In the genomic region with DNA sequence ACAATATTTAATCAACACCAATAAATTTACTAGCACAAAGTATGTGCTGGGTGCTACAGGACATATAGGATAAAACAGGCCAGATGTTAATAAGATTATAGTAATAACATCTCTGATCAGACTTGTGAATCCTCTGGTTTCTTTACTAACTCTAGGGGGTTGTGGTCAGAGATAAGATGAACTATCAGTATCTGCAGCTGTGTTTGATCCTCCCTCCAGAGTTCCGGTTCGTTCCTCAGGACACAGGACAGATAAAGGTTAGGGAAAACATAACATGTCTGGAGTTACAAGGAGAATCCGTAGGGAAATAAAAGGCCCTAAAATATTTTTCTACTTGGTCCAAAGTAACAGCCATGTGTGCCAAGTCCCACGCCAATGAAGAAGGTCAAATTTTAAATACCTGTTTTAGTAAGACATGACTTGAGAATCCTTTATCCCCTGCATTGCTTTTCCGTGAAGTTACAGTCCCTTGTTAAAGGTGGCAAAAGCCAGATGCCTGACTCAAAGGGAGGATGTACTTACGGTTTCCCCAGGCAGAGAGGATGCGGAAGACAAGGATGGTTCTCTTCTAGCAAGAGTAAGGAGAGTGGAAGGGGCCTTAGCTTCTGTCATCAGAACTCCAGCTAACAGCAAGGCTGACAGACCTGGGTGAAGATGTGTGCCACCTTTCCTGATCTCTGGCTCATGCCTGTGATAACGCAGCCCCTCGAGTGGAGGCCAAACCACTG, we compare ENCODE assay signal across 29 cellular contexts. TPM values are rescaled to one million over a fixed set of nuclear protein-coding genes. Genes with fewer than 3 reads are reported as not detected.
A peak's percentile ranks its signal among the peaks of the same experiment; 100 is the strongest.
DNase-seq lines count a peak whose midpoint lies in the region; ATAC-seq, FAIRE-seq and TF ChIP-seq lines count a peak whose summit lies in the region.
"Had no signal": no experiment of that assay in that cellular context is flagged by ENCODE, and none has a peak within 500 bp of the region (broad histone marks: within the 10 kb centered on the region; RNA-seq: fewer than 3 reads in every experiment).

No MANE protein-coding gene starts in this region.

- DNase-seq in A673 (ENCODE audit: low spot score) (no peak), HCT116 (ENCODE audit: low read depth, low spot score) (no peak), WTC11 (ENCODE audit: low spot score) (no peak), mesenchymal stem cell (no peak), NCI-H2171 (lab: John Stamatoyannopoulos, UW) (no peak), NCI-H510A treated with DMSO at 0.1 percent for 48 hours (lab: John Stamatoyannopoulos, UW) (no peak), GM12892 (ENCODE audit: insufficient read length) (no peak)
- DNase-seq: ACHN; activated CD4-positive, alpha-beta memory T cell treated with anti-CD3 and anti-CD28 coated beads, Interleukin-2, amount 10 ng/mL, durations not matched to agents 7 days and 5 days; activated CD4-positive, alpha-beta T cell treated with anti-CD3 and anti-CD28 coated beads for 1 hour; activated CD8-positive, alpha-beta memory T cell treated with anti-CD3 and anti-CD28 coated beads, Interleukin-2, amount 50 U/mL, for 4 hours; activated naive CD4-positive, alpha-beta T cell treated with anti-CD3 and anti-CD28 coated beads for 36 hours; DMS153; Karpas-422; NCI-H1436; NCI-H446; NCI-H774; right cardiac atrium; SJCRH30; stimulated activated CD4-positive, alpha-beta T cell treated with anti-CD3 and anti-CD28 coated beads, Interleukin-1b, Interleukin-23, amount 100 ng/mL, for 48 hours; T-cell had no signal

- intact Hi-C loops in A673 (cut with micrococcal nuclease; ENCODE audit: unreplicated experiment) (no loop called here), HCT116 (cut with micrococcal nuclease) (no loop called here)

- H3K4ac ChIP-seq in mesenchymal stem cell (ENCODE audit: low read depth in 1 of 2, low read length in 2 of 2) = no peak overlapping the region

- 84% methylated on average over 9 of the region's 9 CpGs for WGBS in mesenchymal stem cell

- H3K4me3 Mint-ChIP-seq in WTC11 = no peak overlapping the region
- H3K4me3 Mint-ChIP-seq: activated CD4-positive, alpha-beta memory T cell treated with anti-CD3 and anti-CD28 coated beads, Interleukin-2, amount 10 ng/mL, durations not matched to agents 7 days and 5 days; activated naive CD4-positive, alpha-beta T cell treated with anti-CD3 and anti-CD28 coated beads for 36 hours; B cell; brain; stimulated activated naive CD8-positive, alpha-beta T cell treated with anti-CD3 and anti-CD28 coated beads, Interleukin-15, Interleukin-2, amounts not matched to agents 100 ng/mL and 50 ng/mL, for 24 hours; T-cell had no signal

- H3K79me2 ChIP-seq in HCT116 (ENCODE audit: insufficient read depth, low read length) = peaks cover 5% of the 10 kb centered on the region

- no peak overlapping the region for H3K4me2 ChIP-seq in HCT116 (ENCODE audit: low read length)
- H3K4me2 ChIP-seq in mesenchymal stem cell (ENCODE audit: low read length, poor library complexity, severe bottlenecking) = no peak overlapping the region

- H3K27ac ChIP-seq in A673 (ENCODE audit: low read depth, low read length, poor library complexity, severe bottlenecking) = no peak overlapping the region
- H3K27ac ChIP-seq in HCT116 (ENCODE audit: low read depth, low read length) = no peak overlapping the region
- no peak overlapping the region for H3K27ac ChIP-seq in mesenchymal stem cell (ENCODE audit: low read length, poor library complexity, severe bottlenecking)
- H3K27ac ChIP-seq: SJCRH30, thoracic aorta had no signal

- no peak overlapping the region for H2BK120ac ChIP-seq in mesenchymal stem cell (ENCODE audit: low read depth, low read length)

- TF ChIP-seq POLR2A in HCT116 (IDR thresholded peaks at IDR 0.05; ENCODE audit: borderline replicate concordance, extremely low read depth, insufficient read depth, insufficient read length) (no peak), GM12892 (IDR thresholded peaks at IDR 0.05; ENCODE audit: low read depth, low read length) (no peak)

- FAIRE-seq in GM12892 (lab: Jason Lieb, UNC) = no peak
- FAIRE-seq: colon, H54, islet of Langerhans had no signal

- ATAC-seq in HCT116 (no peak), WTC11 (no peak)
- ATAC-seq: left lobe of liver, T-cell had no signal

- peak overlapping the region in 1 of 2 experiments; percentile 47 for H2BK12ac ChIP-seq in mesenchymal stem cell (ENCODE audit: low read length in 2 of 2)

- H3K9me2 ChIP-seq in HCT116 (ENCODE audit: insufficient read depth) = no peaks in the 10 kb centered on the region

- no peak overlapping the region for H3K18ac ChIP-seq in mesenchymal stem cell (ENCODE audit: low read depth in 1 of 2, low read length in 2 of 2)

- no peak overlapping the region for H3K9ac ChIP-seq in HCT116 (ENCODE audit: low read length)
- H3K9ac ChIP-seq in mesenchymal stem cell (ENCODE audit: low read length) = no peak overlapping the region

- TSS peak; percentile 4 for BruUV-seq in A673 (replicated peaks; lab: Mats Ljungman, UMichigan)
- BruUV-seq in HCT116 (replicated peaks; lab: Mats Ljungman, UMichigan) = TSS peak; percentile 10

- H3K36me3 Mint-ChIP-seq in WTC11 = peaks cover 11% of the 10 kb centered on the region

- H3K27ac Mint-ChIP-seq in WTC11 = peak overlapping the region; percentile 25; the same call in 1 of the 2 replicates
- H3K27ac Mint-ChIP-seq: activated CD4-positive, alpha-beta memory T cell treated with anti-CD3 and anti-CD28 coated beads, Interleukin-2, amount 10 ng/mL, durations not matched to agents 7 days and 5 days; activated naive CD4-positive, alpha-beta T cell treated with anti-CD3 and anti-CD28 coated beads for 36 hours; B cell; stimulated activated naive CD8-positive, alpha-beta T cell treated with anti-CD3 and anti-CD28 coated beads, Interleukin-15, Interleukin-2, amounts not matched to agents 100 ng/mL and 50 ng/mL, for 24 hours; T-cell had no signal

- H3K79me1 ChIP-seq in mesenchymal stem cell (replicated peaks; ENCODE audit: low read length, poor library complexity, severe bottlenecking) = peaks cover 26% of the 10 kb centered on the region

- TF ChIP-seq RAD21 in HCT116 (IDR thresholded peaks at IDR 0.05; ENCODE audit: low read depth) = no peak

- no peaks in the 10 kb centered on the region for H4K20me1 ChIP-seq in HCT116 (ENCODE audit: insufficient read depth)

- no peak overlapping the region for H2BK5ac ChIP-seq in mesenchymal stem cell (ENCODE audit: low read depth, low read length, poor library complexity, severe bottlenecking)

- CTCF ChIA-PET in A673 (lab: Charles Lee) = no interaction called here
- CTCF ChIA-PET in HCT116 (lab: Charles Lee) = no interaction called here
- CTCF ChIA-PET in WTC11 (lab: Charles Lee) = no interaction called here

- H3K9me3 ChIP-seq in A673 (ENCODE audit: low read depth, low read length, poor library complexity, severe bottlenecking) (peaks cover 2% of the 10 kb centered on the region), HCT116 (ENCODE audit: control insufficient read depth in 1 of 2, insufficient read depth in 1 of 2, low read depth in 1 of 2, low read length in 2 of 2) (no peaks in the 10 kb centered on the region), mesenchymal stem cell (ENCODE audit: control insufficient read depth, low read length) (no peaks in the 10 kb centered on the region)

- H3K27me3 ChIP-seq in A673 (replicated peaks; ENCODE audit: insufficient read depth, low read depth, low read length, poor library complexity) (no peaks in the 10 kb centered on the region), HCT116 (ENCODE audit: insufficient read depth, low read length) (no peaks in the 10 kb centered on the region), mesenchymal stem cell (ENCODE audit: control insufficient read depth in 1 of 2, insufficient read depth in 1 of 2, low read length in 2 of 2) (no peaks in the 10 kb centered on the region)
- H3K27me3 ChIP-seq: SJCRH30 had no signal

- H3K36me3 ChIP-seq in A673 (ENCODE audit: insufficient read depth, low read length, poor library complexity, severe bottlenecking) (peaks cover 51% of the 10 kb centered on the region), HCT116 (ENCODE audit: control insufficient read depth in 1 of 2, insufficient read depth in 2 of 2, low read length in 2 of 2) (peaks cover 8 to 15% of the 10 kb centered on the region in 2 experiments; a peak in 2 of 4 replicates), mesenchymal stem cell (ENCODE audit: control insufficient read depth in 1 of 2, insufficient read depth in 2 of 2, low read depth in 1 of 2, low read length in 2 of 2) (peaks cover 17 to 59% of the 10 kb centered on the region in 2 experiments)

- H4K8ac ChIP-seq in mesenchymal stem cell (ENCODE audit: low read length) = no peak overlapping the region

- H3K23ac ChIP-seq in mesenchymal stem cell (ENCODE audit: low read length in 2 of 2) = peak overlapping the region in 1 of 2 experiments; percentile 42

- TF ChIP-seq CTCF in A673 (conservative IDR thresholded peaks at IDR 0.05; ENCODE audit: low read depth, low read length) (no peak), HCT116 (IDR thresholded peaks at IDR 0.05 in 2 of 3, conservative IDR thresholded peaks at IDR 0.05 in 1 of 3; ENCODE audit: borderline replicate concordance in 1 of 3, insufficient read depth in 1 of 3, low read depth in 2 of 3, low read length in 2 of 3) (no peak), WTC11 (IDR thresholded peaks at IDR 0.05) (no peak)

- no peak overlapping the region for H2BK15ac ChIP-seq in mesenchymal stem cell (ENCODE audit: low read depth, poor library complexity, severe bottlenecking)

- no peaks in the 10 kb centered on the region for H3K4me1 Mint-ChIP-seq in WTC11
- H3K4me1 Mint-ChIP-seq: B cell had no signal

- H2AK5ac ChIP-seq in mesenchymal stem cell (ENCODE audit: low read length, severe bottlenecking) = no peak overlapping the region

- H3K4me3 ChIP-seq in A673 (ENCODE audit: low read depth, low read length, poor library complexity, severe bottlenecking) (no peak overlapping the region), HCT116 (replicated peaks in 1 of 2; ENCODE audit: low read depth in 1 of 2, low read length in 2 of 2) (no peak overlapping the region), mesenchymal stem cell (ENCODE audit: insufficient read depth in 1 of 2, low read depth in 1 of 2, low read length in 2 of 2) (no peak overlapping the region)
- H3K4me3 ChIP-seq: SJCRH30, thoracic aorta had no signal

- RAD21 ChIA-PET in HCT116 (lab: Charles Lee; ENCODE audit: low non-redundant PET in 1 of 2, low total read pairs in 2 of 2, uncharacterized antibody in 2 of 2, unreplicated experiment in 2 of 2) = no interaction called here

- H3K14ac ChIP-seq in mesenchymal stem cell (ENCODE audit: low read length in 2 of 2) = no peak overlapping the region

- peaks cover 5% of the 10 kb centered on the region for H3K9me3 Mint-ChIP-seq in WTC11
- H3K9me3 Mint-ChIP-seq: activated naive CD4-positive, alpha-beta T cell treated with anti-CD3 and anti-CD28 coated beads for 36 hours; stimulated activated naive CD8-positive, alpha-beta T cell treated with anti-CD3 and anti-CD28 coated beads, Interleukin-15, Interleukin-2, amounts not matched to agents 100 ng/mL and 50 ng/mL, for 24 hours had no signal

- H2AFZ ChIP-seq in HCT116 (ENCODE audit: low read depth, low read length, poor library complexity, severe bottlenecking) (no peak overlapping the region), mesenchymal stem cell (ENCODE audit: low read depth, low read length) (peak overlapping the region; percentile 10)

- H3K27me3 Mint-ChIP-seq in WTC11 (ENCODE audit: low read depth) = no peaks in the 10 kb centered on the region
- H3K27me3 Mint-ChIP-seq: activated CD4-positive, alpha-beta memory T cell treated with anti-CD3 and anti-CD28 coated beads, Interleukin-2, amount 10 ng/mL, durations not matched to agents 7 days and 5 days; B cell; brain; stimulated activated naive CD8-positive, alpha-beta T cell treated with anti-CD3 and anti-CD28 coated beads, Interleukin-15, Interleukin-2, amounts not matched to agents 100 ng/mL and 50 ng/mL, for 24 hours; T-cell had no signal

- POLR2A ChIA-PET in A673 (lab: Charles Lee; ENCODE audit: low non-redundant PET) (no interaction called here), HCT116 (lab: Charles Lee) (no interaction called here), WTC11 (lab: Charles Lee) (interaction anchor here (1.3 kb wide), 1 partner anchor 47 kb away, joined by 4 read pairs; no protein-coding TSS in a partner anchor)

- H4K91ac ChIP-seq in mesenchymal stem cell (ENCODE audit: low read length) = no peak overlapping the region

- H3K4me1 ChIP-seq in A673 (ENCODE audit: insufficient read depth, low read length, poor library complexity, severe bottlenecking) (no peaks in the 10 kb centered on the region), HCT116 (ENCODE audit: control insufficient read depth in 1 of 2, insufficient read depth in 2 of 2, low read length in 2 of 2) (no peaks in the 10 kb centered on the region), mesenchymal stem cell (ENCODE audit: control insufficient read depth, insufficient read depth, low read depth, low read length) (peaks cover 1% of the 10 kb centered on the region)

RNA-seq across cellular contexts. Expression of a gene that starts 44.4 kb away (rescaled TPM):
- total RNA-seq in A673 (2021) (30.2 and 33.3 TPM in 2 replicates), HCT116 (2021; ENCODE audit: unreplicated experiment) (18.1 TPM), WTC11 (2021) (18.5 to 23.2 TPM (median 21.0 TPM) in 3 replicates)
- 5.3 and 6.5 TPM in 2 replicates for polyA plus RNA-seq in HCT116 (2012)
- 13.4 TPM for polyA plus RNA-seq in mesenchymal stem cell (2013, experiment 1 of 2)
- polyA plus RNA-seq in mesenchymal stem cell (2013, experiment 2 of 2) = 13.7 TPM
- 8.2 TPM for polyA plus RNA-seq in GM12892 (2012; ENCODE audit: missing spikeins)
